1 cellular context compared by ENCODE assay signal in the genomic region with DNA sequence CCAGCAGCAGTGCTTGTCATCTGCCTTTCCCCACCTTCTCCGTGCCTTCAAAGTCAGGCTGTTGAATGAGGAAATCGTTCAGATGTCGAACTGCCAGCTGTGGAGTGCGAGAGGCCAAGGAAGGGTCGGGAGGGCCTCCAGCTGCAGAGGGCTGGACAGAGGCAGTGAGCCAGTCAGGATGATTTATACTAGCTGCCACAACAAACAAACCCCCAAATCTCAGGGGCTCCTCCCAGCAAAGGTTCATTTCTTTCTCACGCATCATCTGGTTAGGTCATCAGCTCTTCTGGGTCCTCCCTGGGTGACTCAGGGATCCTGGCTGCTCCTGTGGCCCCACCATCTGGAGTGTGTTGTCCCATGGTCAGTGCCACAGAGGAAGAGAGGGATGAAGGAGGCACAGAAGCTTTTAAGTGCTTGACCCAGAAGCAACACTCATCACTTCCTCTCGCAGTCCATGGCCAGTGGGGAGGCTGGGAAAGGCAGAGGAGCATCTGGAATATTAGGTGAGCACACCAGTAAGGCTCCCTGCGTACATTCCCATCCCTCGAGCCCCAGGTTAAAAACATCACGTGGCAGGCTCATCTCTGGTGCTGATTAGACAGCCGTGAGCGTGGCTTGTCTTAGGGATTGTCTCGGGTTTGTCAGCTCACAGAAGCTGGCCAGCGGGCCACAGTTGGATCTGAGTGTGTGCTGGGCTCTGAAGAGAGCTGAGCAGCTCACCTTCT.
TF ChIP-seq lines count a peak whose summit lies in the region.

No MANE protein-coding gene starts in this region.

TF ChIP-seq in SK-N-SH, 30 proteins besides CTCF, POLR2A, EP300 and RAD21 (continued from another document):
- TF ChIP-seq, protein P1, sequence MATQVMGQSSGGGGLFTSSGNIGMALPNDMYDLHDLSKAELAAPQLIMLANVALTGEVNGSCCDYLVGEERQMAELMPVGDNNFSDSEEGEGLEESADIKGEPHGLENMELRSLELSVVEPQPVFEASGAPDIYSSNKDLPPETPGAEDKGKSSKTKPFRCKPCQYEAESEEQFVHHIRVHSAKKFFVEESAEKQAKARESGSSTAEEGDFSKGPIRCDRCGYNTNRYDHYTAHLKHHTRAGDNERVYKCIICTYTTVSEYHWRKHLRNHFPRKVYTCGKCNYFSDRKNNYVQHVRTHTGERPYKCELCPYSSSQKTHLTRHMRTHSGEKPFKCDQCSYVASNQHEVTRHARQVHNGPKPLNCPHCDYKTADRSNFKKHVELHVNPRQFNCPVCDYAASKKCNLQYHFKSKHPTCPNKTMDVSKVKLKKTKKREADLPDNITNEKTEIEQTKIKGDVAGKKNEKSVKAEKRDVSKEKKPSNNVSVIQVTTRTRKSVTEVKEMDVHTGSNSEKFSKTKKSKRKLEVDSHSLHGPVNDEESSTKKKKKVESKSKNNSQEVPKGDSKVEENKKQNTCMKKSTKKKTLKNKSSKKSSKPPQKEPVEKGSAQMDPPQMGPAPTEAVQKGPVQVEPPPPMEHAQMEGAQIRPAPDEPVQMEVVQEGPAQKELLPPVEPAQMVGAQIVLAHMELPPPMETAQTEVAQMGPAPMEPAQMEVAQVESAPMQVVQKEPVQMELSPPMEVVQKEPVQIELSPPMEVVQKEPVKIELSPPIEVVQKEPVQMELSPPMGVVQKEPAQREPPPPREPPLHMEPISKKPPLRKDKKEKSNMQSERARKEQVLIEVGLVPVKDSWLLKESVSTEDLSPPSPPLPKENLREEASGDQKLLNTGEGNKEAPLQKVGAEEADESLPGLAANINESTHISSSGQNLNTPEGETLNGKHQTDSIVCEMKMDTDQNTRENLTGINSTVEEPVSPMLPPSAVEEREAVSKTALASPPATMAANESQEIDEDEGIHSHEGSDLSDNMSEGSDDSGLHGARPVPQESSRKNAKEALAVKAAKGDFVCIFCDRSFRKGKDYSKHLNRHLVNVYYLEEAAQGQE (IDR thresholded peaks at IDR 0.05; ENCODE audit: low read depth, low read length), result peak; percentile 79
- TF ChIP-seq, protein P2, sequence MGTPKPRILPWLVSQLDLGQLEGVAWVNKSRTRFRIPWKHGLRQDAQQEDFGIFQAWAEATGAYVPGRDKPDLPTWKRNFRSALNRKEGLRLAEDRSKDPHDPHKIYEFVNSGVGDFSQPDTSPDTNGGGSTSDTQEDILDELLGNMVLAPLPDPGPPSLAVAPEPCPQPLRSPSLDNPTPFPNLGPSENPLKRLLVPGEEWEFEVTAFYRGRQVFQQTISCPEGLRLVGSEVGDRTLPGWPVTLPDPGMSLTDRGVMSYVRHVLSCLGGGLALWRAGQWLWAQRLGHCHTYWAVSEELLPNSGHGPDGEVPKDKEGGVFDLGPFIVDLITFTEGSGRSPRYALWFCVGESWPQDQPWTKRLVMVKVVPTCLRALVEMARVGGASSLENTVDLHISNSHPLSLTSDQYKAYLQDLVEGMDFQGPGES (IDR thresholded peaks at IDR 0.05; ENCODE audit: low read depth, low read length), result no peak
- TF ChIP-seq, protein P3, sequence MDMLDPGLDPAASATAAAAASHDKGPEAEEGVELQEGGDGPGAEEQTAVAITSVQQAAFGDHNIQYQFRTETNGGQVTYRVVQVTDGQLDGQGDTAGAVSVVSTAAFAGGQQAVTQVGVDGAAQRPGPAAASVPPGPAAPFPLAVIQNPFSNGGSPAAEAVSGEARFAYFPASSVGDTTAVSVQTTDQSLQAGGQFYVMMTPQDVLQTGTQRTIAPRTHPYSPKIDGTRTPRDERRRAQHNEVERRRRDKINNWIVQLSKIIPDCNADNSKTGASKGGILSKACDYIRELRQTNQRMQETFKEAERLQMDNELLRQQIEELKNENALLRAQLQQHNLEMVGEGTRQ (IDR thresholded peaks at IDR 0.05; ENCODE audit: borderline replicate concordance, low read depth, low read length), result no peak
- TF ChIP-seq NRF1 (IDR thresholded peaks at IDR 0.05; ENCODE audit: low read depth, low read length) (no peak), SIN3A (IDR thresholded peaks at IDR 0.05; ENCODE audit: borderline replicate concordance, low read depth, low read length) (no peak)
